In the genomic region with DNA sequence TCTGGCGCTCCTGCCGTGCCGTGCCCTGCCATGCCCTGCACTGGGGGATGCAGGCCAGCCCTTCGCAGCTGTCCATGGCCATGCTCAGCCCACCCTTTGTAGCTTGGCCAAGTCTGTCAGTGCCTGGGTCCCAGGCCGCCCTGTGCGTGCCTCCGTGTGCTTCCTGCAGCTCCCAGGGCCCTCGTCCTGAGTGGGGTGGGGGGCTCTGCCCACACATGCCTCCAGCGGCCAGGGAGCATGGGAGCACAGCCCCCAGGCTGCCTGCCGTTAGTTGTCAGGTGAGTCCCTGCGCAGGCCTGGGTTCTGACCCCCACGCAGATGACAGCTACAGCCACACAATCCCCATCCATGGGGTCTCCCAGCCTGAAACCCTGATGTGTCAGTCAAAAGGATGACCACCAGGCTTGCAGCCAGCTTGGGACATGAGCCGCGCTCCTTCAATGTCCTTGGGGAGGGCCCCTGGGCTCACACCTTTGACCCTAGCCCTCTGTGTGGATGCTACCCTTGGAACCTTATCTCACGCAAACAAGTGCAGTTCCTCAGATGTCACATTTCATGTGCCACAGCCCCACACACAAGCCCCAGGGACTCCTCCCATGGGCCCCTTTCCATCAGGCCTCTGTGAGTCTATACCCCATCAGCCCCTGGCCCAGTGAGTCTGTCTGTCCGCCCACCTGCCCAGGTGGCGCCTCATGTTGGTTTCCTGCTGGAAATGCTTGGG, we compare ENCODE assay signal across 1 cellular context.
TF ChIP-seq lines count a peak whose summit lies in the region.

No MANE protein-coding gene starts in this region.

TF ChIP-seq in GM12878, 131 proteins besides CTCF, POLR2A, EP300 and RAD21:
- no peak for TF ChIP-seq CUX1 (IDR thresholded peaks at IDR 0.05; ENCODE audit: insufficient replicate concordance, low read depth, low read length)
- no peak for TF ChIP-seq STAT1 (conservative IDR thresholded peaks at IDR 0.05)
- no peak for TF ChIP-seq NFYA (IDR thresholded peaks at IDR 0.05; ENCODE audit: borderline replicate concordance, low read depth, low read length)
- TF ChIP-seq, protein P1, sequence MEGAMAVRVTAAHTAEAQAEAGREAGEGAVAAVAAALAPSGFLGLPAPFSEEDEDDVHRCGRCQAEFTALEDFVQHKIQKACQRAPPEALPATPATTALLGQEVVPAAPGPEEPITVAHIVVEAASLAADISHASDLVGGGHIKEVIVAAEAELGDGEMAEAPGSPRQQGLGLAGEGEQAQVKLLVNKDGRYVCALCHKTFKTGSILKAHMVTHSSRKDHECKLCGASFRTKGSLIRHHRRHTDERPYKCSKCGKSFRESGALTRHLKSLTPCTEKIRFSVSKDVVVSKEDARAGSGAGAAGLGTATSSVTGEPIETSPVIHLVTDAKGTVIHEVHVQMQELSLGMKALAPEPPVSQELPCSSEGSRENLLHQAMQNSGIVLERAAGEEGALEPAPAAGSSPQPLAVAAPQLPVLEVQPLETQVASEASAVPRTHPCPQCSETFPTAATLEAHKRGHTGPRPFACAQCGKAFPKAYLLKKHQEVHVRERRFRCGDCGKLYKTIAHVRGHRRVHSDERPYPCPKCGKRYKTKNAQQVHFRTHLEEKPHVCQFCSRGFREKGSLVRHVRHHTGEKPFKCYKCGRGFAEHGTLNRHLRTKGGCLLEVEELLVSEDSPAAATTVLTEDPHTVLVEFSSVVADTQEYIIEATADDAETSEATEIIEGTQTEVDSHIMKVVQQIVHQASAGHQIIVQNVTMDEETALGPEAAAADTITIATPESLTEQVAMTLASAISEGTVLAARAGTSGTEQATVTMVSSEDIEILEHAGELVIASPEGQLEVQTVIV (IDR thresholded peaks at IDR 0.05; ENCODE audit: borderline replicate concordance, partially characterized antibody), result no peak
- TF ChIP-seq EZH2 (IDR thresholded peaks at IDR 0.05; ENCODE audit: borderline replicate concordance, control insufficient read depth, low read depth, low read length), result no peak
- no peak for TF ChIP-seq SRF (IDR thresholded peaks at IDR 0.05; ENCODE audit: low read depth in 2 of 2, low read length in 2 of 2)
- no peak for TF ChIP-seq CBFB (IDR thresholded peaks at IDR 0.05; ENCODE audit: low read depth)
- no peak for TF ChIP-seq DPF2 (IDR thresholded peaks at IDR 0.05)
- no peak for TF ChIP-seq CEBPB (IDR thresholded peaks at IDR 0.05; ENCODE audit: borderline replicate concordance in 1 of 2, low read depth in 2 of 2, low read length in 2 of 2)
TF ChIP-seq in GM12878: peak in this region for 0.
